In genomic region chr11:64643258-64643881, GRCh38 we compare ENCODE assay signal across 11 cellular contexts. TPM values are rescaled to one million over a fixed set of nuclear protein-coding genes. Genes with fewer than 3 reads are reported as not detected.
DNase-seq lines count a peak whose midpoint lies in the region; ATAC-seq and TF ChIP-seq lines count a peak whose summit lies in the region.
"Had no signal": no experiment of that assay in that cellular context is flagged by ENCODE, and none has a peak within 500 bp of the region (broad histone marks: within the 10 kb centered on the region; RNA-seq: fewer than 3 reads in every experiment).

No MANE protein-coding gene starts in this region.

- no peak for ATAC-seq in T-helper 17 cell
- no peak for ATAC-seq in HG02840 (IDR thresholded peaks at IDR 0.05; ENCODE audit: low FRiP score, unreplicated experiment)

- H3K4me1 Mint-ChIP-seq in T-helper 17 cell (peaks cover 3% of the 10 kb centered on the region), immature natural killer cell (peaks cover 0 to 3% of the 10 kb centered on the region in 2 donors)

- H3K4me3 Mint-ChIP-seq in T-helper 17 cell (peak overlapping the region; percentile 33), immature natural killer cell (peak overlapping the region; percentile 21 to 71 (median 30))
- H3K4me3 Mint-ChIP-seq: dendritic cell treated with granulocyte-macrophage colony-stimulating factor and Interleukin-4, amounts not matched to agents 40 ng/mL and 50 ng/mL, for 4 days had no signal

- H3K4me3 ChIP-seq in tibial artery, result peak overlapping the region; percentile 18 to 39

- H3K27me3 Mint-ChIP-seq in T-helper 17 cell, result peaks cover 31% of the 10 kb centered on the region
- peaks cover 0 to 22% (median 5%) of the 10 kb centered on the region in 3 donors for H3K27me3 Mint-ChIP-seq in immature natural killer cell (ENCODE audit: low read depth in 3 of 3)

- H3K9me3 Mint-ChIP-seq in immature natural killer cell, result no peaks in the 10 kb centered on the region
- H3K9me3 Mint-ChIP-seq: dendritic cell treated with granulocyte-macrophage colony-stimulating factor and Interleukin-4, amounts not matched to agents 40 ng/mL and 50 ng/mL, for 4 days had no signal

- H3K9me3 ChIP-seq in T-helper 17 cell (ENCODE audit: control insufficient read depth, low read length, poor library complexity, severe bottlenecking), result no peaks in the 10 kb centered on the region
- H3K9me3 ChIP-seq in tibial artery, result no peaks in the 10 kb centered on the region

- TF ChIP-seq CTCF in tibial artery (IDR thresholded peaks at IDR 0.05), result no peak

- H3K27me3 ChIP-seq in tibial artery, result peaks cover 3 to 61% of the 10 kb centered on the region in 2 donors

- H3K27ac ChIP-seq in tibial artery, result no peak overlapping the region

- intact Hi-C loops in tibial artery (cut with DNase I; ENCODE audit: low total_unique reads), result no loop called here

- H3K27ac Mint-ChIP-seq in T-helper 17 cell (no peak overlapping the region), immature natural killer cell (no peak overlapping the region)
- H3K27ac Mint-ChIP-seq: dendritic cell treated with granulocyte-macrophage colony-stimulating factor and Interleukin-4, amounts not matched to agents 40 ng/mL and 50 ng/mL, for 4 days had no signal

- DNase-seq in NCI-H524 (lab: John Stamatoyannopoulos, UW) (peak; percentile 66 to 76), NCI-H524 treated with DMSO at 0.1 percent for 48 hours (lab: John Stamatoyannopoulos, UW) (no peak), T-helper 17 cell (no peak), immature natural killer cell (no peak), tibial artery (no peak), NOMO-1 (lab: John Stamatoyannopoulos, UW; ENCODE audit: unreplicated experiment in 2 of 2) (no peak)
- no peak for DNase-seq in stimulated activated CD8-positive, alpha-beta memory T cell treated with anti-CD3 and anti-CD28 coated beads, Interleukin-4, amount 100 ng/mL, for 48 hours

- peaks cover 0 to 24% (median 13%) of the 10 kb centered on the region in 4 donors for H3K4me1 ChIP-seq in tibial artery

- H3K36me3 ChIP-seq in tibial artery, result no peaks in the 10 kb centered on the region

- H3K36me3 Mint-ChIP-seq in T-helper 17 cell (ENCODE audit: low read depth) (peaks cover 2% of the 10 kb centered on the region), immature natural killer cell (peaks cover 0 to 3% (median 0%) of the 10 kb centered on the region in 3 donors)

RNA-seq across cellular contexts. Expression of gene SLC22A12, which starts 52.4 kb away (rescaled TPM):
- total RNA-seq in T-helper 17 cell, result not detected
- polyA plus RNA-seq in immature natural killer cell, result not detected
- total RNA-seq: myocyte had no signal
- polyA plus RNA-seq: AG04450 had no signal

Comparison
In these comparisons a context has a peak if more than half of its experiments do, and no peak if none do; other contexts are left out.
1. DNase-seq: peak in NCI-H524 (2 of 2); none in NCI-H524 treated with DMSO at 0.1 percent for 48 hours (single experiment), T-helper 17 cell (0 of 3), immature natural killer cell (0 of 3), tibial artery (0 of 2), NOMO-1 (0 of 2) and stimulated activated CD8-positive, alpha-beta memory T cell treated with anti-CD3 and anti-CD28 coated beads, Interleukin-4, amount 100 ng/mL, for 48 hours (single experiment).